Comparison of ENCODE assay signal across 23 cellular contexts in the genomic region with DNA sequence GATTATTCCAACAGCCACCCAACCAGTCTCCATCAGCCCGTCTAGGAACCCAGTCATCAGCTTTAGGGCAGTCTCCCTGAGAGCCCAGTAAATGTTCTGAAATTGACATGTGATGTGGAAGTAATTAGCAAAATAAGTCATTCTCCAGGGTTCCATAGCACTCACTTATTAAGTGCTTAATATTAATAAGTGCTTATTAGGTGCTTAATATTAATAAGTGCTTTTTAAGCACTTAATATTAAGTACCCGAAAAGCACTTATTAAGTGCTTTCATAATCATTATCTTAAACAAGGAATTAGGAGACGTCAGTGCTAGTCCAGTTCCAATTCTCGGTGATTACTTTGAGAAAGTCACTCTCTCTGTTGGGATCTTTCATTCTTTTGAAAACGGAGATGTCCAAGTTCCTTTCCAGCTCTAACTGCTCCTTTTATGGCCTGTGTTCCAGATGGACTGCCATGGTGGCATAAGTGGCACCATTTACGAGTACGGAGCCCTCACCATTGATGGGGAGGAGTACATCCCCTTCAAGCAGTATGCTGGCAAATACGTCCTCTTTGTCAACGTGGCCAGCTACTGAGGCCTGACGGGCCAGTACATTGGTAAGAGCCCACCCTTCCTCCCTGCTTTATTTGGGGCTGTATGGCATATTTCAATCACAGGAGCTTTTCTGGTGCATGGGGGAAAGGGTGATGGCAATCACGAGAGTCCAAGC. TPM values are rescaled to one million over a fixed set of nuclear protein-coding genes. Genes with fewer than 3 reads are reported as not detected.
DNase-seq lines count a peak whose midpoint lies in the region; ATAC-seq and TF ChIP-seq lines count a peak whose summit lies in the region.
"Had no signal": no experiment of that assay in that cellular context is flagged by ENCODE, and none has a peak within 500 bp of the region (broad histone marks: within the 10 kb centered on the region; RNA-seq: fewer than 3 reads in every experiment).

No MANE protein-coding gene starts in this region.

- peak overlapping the region; percentile 76 to 96 (median 92) for H3K27ac ChIP-seq in heart right ventricle
- H3K27ac ChIP-seq in esophagus (ENCODE audit: low read depth in 2 of 2, low read length in 1 of 2) = peak overlapping the region; percentile 83 to 96
- peak overlapping the region; percentile 96 for H3K27ac ChIP-seq in psoas muscle
- peak overlapping the region; percentile 81 to 91 for H3K27ac ChIP-seq in uterus
- H3K27ac ChIP-seq: KMS-11, neural progenitor cell, WERI-Rb-1 had no signal

- TF ChIP-seq CTCF in heart right ventricle (IDR thresholded peaks at IDR 0.05) (no peak), psoas muscle (IDR thresholded peaks at IDR 0.05) (no peak), uterus (IDR thresholded peaks at IDR 0.05) (no peak), GM10248 (IDR thresholded peaks at IDR 0.05; ENCODE audit: control extremely low read depth, extremely low read depth, low read depth, missing control alignments) (no peak)

- DNase-seq in heart right ventricle (no peak), Right ventricle myocardium superior (no peak), psoas muscle (no peak), uterus (no peak), GM10248 (ENCODE audit: extremely low spot score) (no peak), cerebellar cortex (ENCODE audit: low spot score) (no peak), GOT3 (lab: John Stamatoyannopoulos, UW) (no peak)
- DNase-seq: activated CD4-positive, alpha-beta T cell treated with anti-CD3 and anti-CD28 coated beads, Interleukin-2, amount 50 U/mL, for 48 hours; activated T-cell treated with anti-CD3 and anti-CD28 coated beads, Interleukin-2, amount 50 U/mL, for 24 hours; dorsolateral prefrontal cortex; GDM1; glutamatergic neuron; immature natural killer cell; midbrain; NCI-H1092 treated with DMSO at 0.1 percent for 48 hours; NCI-H2081 treated with DMSO at 0.1 percent for 48 hours; NCI-H524 treated with DMSO at 0.1 percent for 48 hours; WERI-Rb-1 had no signal

- ATAC-seq in heart right ventricle (no peak), Right ventricle myocardium superior (ENCODE audit: poor library complexity) (no peak), psoas muscle (no peak)
- ATAC-seq: activated naive CD4-positive, alpha-beta T cell treated with anti-CD3 and anti-CD28 coated beads, Interleukin-2, amount 50 U/mL, for 72 hours; esophagus mucosa had no signal

- peaks cover 35 to 96% (median 79%) of the 10 kb centered on the region in 9 donors for H3K4me1 ChIP-seq in heart right ventricle
- H3K4me1 ChIP-seq in esophagus (ENCODE audit: control insufficient read depth in 2 of 2, insufficient read depth in 2 of 2, low read length in 1 of 2) = peaks cover 2 to 37% of the 10 kb centered on the region in 2 donors
- peaks cover 78% of the 10 kb centered on the region for H3K4me1 ChIP-seq in psoas muscle
- no peaks in the 10 kb centered on the region for H3K4me1 ChIP-seq in uterus
- H3K4me1 ChIP-seq: neural progenitor cell had no signal

- H3K4me3 ChIP-seq in heart right ventricle (peak overlapping the region in 2 of 10 donors; percentile 1 to 81), esophagus (ENCODE audit: low read depth in 1 of 2, low read length in 2 of 2) (no peak overlapping the region), psoas muscle (peak overlapping the region; percentile 98), uterus (no peak overlapping the region)
- H3K4me3 ChIP-seq: dorsolateral prefrontal cortex, neural progenitor cell had no signal

- H3K27me3 ChIP-seq in heart right ventricle (no peaks in the 10 kb centered on the region), esophagus (ENCODE audit: control insufficient read depth in 1 of 2, insufficient read depth in 2 of 2, low read length in 2 of 2) (no peaks in the 10 kb centered on the region), psoas muscle (ENCODE audit: insufficient read depth in 3 of 3, low read length in 2 of 3) (no peaks in the 10 kb centered on the region), uterus (no peaks in the 10 kb centered on the region)
- H3K27me3 ChIP-seq: dorsolateral prefrontal cortex had no signal

- H3K36me3 ChIP-seq in heart right ventricle (peaks cover 0 to 56% (median 26%) of the 10 kb centered on the region in 9 donors), esophagus (ENCODE audit: control insufficient read depth in 2 of 2, insufficient read depth in 2 of 2, low read length in 1 of 2) (peaks cover 7 to 41% of the 10 kb centered on the region in 2 donors), psoas muscle (ENCODE audit: insufficient read depth in 1 of 2, low read depth in 1 of 2) (peaks cover 7 to 56% of the 10 kb centered on the region in 2 donors), uterus (no peaks in the 10 kb centered on the region)
- H3K36me3 ChIP-seq: neural progenitor cell had no signal

- intact Hi-C loops in heart right ventricle (cut with DNase I) = no loop called here
- intact Hi-C loops in Right ventricle myocardium superior (cut with DNase I) = no loop called here
- intact Hi-C loops in psoas muscle (cut with DNase I) = loop anchor here in 1 of 2 donors (10.0 kb wide), 1 partner anchor 650 kb away; no protein-coding TSS in a partner anchor
- intact Hi-C loops in uterus (cut with DNase I; ENCODE audit: low total_unique reads) = no loop called here

- POLR2A ChIA-PET in GM10248 (lab: Yijun Ruan, JAX) = no interaction called here

- CTCF ChIA-PET in GM10248 (lab: Yijun Ruan, JAX) = interaction anchor here (1.2 to 1.4 kb wide), 4 partner anchors 8 to 140 kb away, joined by 3 to 5 read pairs (median 4); no protein-coding TSS in a partner anchor

- TF ChIP-seq POLR2A in uterus (IDR thresholded peaks at IDR 0.05) = no peak

- WGBS in heart right ventricle, 2 donors = 87 to 92% methylated on average over 11 of the region's 11 CpGs
- 90 to 92% methylated on average over 11 of the region's 11 CpGs for WGBS in esophagus, 2 donors
- 89 to 91% (median 90%) methylated on average over 11 of the region's 11 CpGs for WGBS in psoas muscle, 3 donors

- no peaks in the 10 kb centered on the region for H3K9me3 ChIP-seq in heart right ventricle
- H3K9me3 ChIP-seq in esophagus (ENCODE audit: control insufficient read depth in 2 of 2, insufficient read depth in 1 of 2, low read depth in 1 of 2, low read length in 1 of 2) = no peaks in the 10 kb centered on the region
- no peaks in the 10 kb centered on the region for H3K9me3 ChIP-seq in psoas muscle
- no peaks in the 10 kb centered on the region for H3K9me3 ChIP-seq in uterus

RNA-seq across cellular contexts. Expression of a gene that starts 4.7 kb away (rescaled TPM):
- 100 to 1,000 TPM; 208 to 990 (median 601) TPM for total RNA-seq in heart right ventricle
- 1,000 to 10,000 TPM; 1,059 to 1,234 TPM for polyA plus RNA-seq in heart right ventricle
- total RNA-seq in Right ventricle myocardium superior = 592 TPM
- polyA plus RNA-seq in esophagus = 100 to 1,000 TPM; 143 to 277 TPM
- 100 to 1,000 TPM; 447 to 852 (median 690) TPM for total RNA-seq in psoas muscle
- polyA plus RNA-seq in psoas muscle = 100 to 1,000 TPM; 551 to 766 (median 552) TPM
- total RNA-seq in uterus = 1,000 to 10,000 TPM in 1 of 4 donors, 100 to 1,000 TPM in 2, 1 to 10 TPM in 1; 5.7 to 1,241 (median 263) TPM

RNA-seq across cellular contexts. Expression of a gene that starts 55.8 kb away (rescaled TPM):
- total RNA-seq in heart right ventricle (100 to 1,000 TPM; 113 to 130 (median 125) TPM), Right ventricle myocardium superior (126 TPM), psoas muscle (100 to 1,000 TPM; 114 to 218 (median 149) TPM), uterus (10 to 100 TPM; 35.6 to 70.8 (median 50.7) TPM)
- polyA plus RNA-seq in heart right ventricle (10 to 100 TPM; 63.8 to 78.1 TPM), esophagus (100 to 1,000 TPM in 1 of 2 donors, 10 to 100 TPM in 1; 68.3 to 140 TPM), psoas muscle (100 to 1,000 TPM in 2 of 3 donors, 10 to 100 TPM in 1; 55.5 to 167 (median 106) TPM)
